ENCODE assay signal across 8 cellular contexts in genomic region chr3:53346922-53347260, GRCh38. TPM values are rescaled to one million over a fixed set of nuclear protein-coding genes. Genes with fewer than 3 reads are reported as not detected.
A peak's percentile ranks its signal among the peaks of the same experiment; 100 is the strongest.
DNase-seq lines count a peak whose midpoint lies in the region; TF ChIP-seq lines count a peak whose summit lies in the region.

No MANE protein-coding gene starts in this region.

- H3K36me3 Mint-ChIP-seq in activated CD4-positive, alpha-beta T cell treated with anti-CD3 and anti-CD28 coated beads, Interleukin-2, amount 10 ng/mL, durations not matched to agents 24 days and 14 days (ENCODE audit: low read depth) = peaks cover 23% of the 10 kb centered on the region
- H3K36me3 Mint-ChIP-seq in endothelial cell (ENCODE audit: low read depth, unreplicated experiment) = peaks cover 5% of the 10 kb centered on the region
- H3K36me3 Mint-ChIP-seq in osteocyte (ENCODE audit: unreplicated experiment) = peaks cover 19% of the 10 kb centered on the region

- intact Hi-C loops in activated CD4-positive, alpha-beta T cell treated with anti-CD3 and anti-CD28 coated beads, Interleukin-2, amount 10 ng/mL, durations not matched to agents 24 days and 14 days (cut with micrococcal nuclease) = loop anchor here (1.0 to 10.0 kb wide), 5 partner anchors 46 to 546 kb away; partner anchors contain the start of gene RFT1

- DNase-seq in activated CD4-positive, alpha-beta T cell treated with anti-CD3 and anti-CD28 coated beads, Interleukin-2, amount 10 ng/mL, durations not matched to agents 24 days and 14 days = no peak
- DNase-seq in activated CD4-positive, alpha-beta T cell treated with anti-CD3 and anti-CD28 coated beads, Interleukin-2, amount 50 U/mL, for 4 hours = no peak
- no peak for DNase-seq in endothelial cell (ENCODE audit: low spot score)
- DNase-seq in osteocyte (ENCODE audit: extremely low spot score, unreplicated experiment) = no peak
- no peak for DNase-seq in mesenteric fat pad (ENCODE audit: low spot score)
- no peak for DNase-seq in C1 segment of cervical spinal cord (lab: John Stamatoyannopoulos, UW)
- DNase-seq in NCI-H187 (lab: John Stamatoyannopoulos, UW) = no peak

- peak overlapping the region; percentile 95 for H3K9ac ChIP-seq in OCI-LY3 (ENCODE audit: low read length)

- H3K4me2 ChIP-seq in OCI-LY3 (ENCODE audit: low read length) = peak overlapping the region; percentile 92

- no peaks in the 10 kb centered on the region for H3K9me3 Mint-ChIP-seq in activated CD4-positive, alpha-beta T cell treated with anti-CD3 and anti-CD28 coated beads, Interleukin-2, amount 10 ng/mL, durations not matched to agents 24 days and 14 days
- H3K9me3 Mint-ChIP-seq in endothelial cell (ENCODE audit: unreplicated experiment) (no peaks in the 10 kb centered on the region), osteocyte (ENCODE audit: unreplicated experiment) (no peaks in the 10 kb centered on the region)

- peaks cover 21% of the 10 kb centered on the region for H3K4me1 Mint-ChIP-seq in activated CD4-positive, alpha-beta T cell treated with anti-CD3 and anti-CD28 coated beads, Interleukin-2, amount 10 ng/mL, durations not matched to agents 24 days and 14 days
- H3K4me1 Mint-ChIP-seq in endothelial cell (ENCODE audit: unreplicated experiment) = peaks cover 27% of the 10 kb centered on the region
- peaks cover 29% of the 10 kb centered on the region for H3K4me1 Mint-ChIP-seq in osteocyte (ENCODE audit: unreplicated experiment)

- peak overlapping the region; percentile 65; the same call in 1 of the 2 replicates for H2AFZ ChIP-seq in OCI-LY3 (ENCODE audit: low read depth, low read length)

- H3K79me2 ChIP-seq in OCI-LY3 (ENCODE audit: low read length) = peaks cover 51% of the 10 kb centered on the region

- no peaks in the 10 kb centered on the region for H3K9me3 ChIP-seq in OCI-LY3 (ENCODE audit: insufficient read depth, low read length)

- peaks cover 15% of the 10 kb centered on the region for H3K4me1 ChIP-seq in OCI-LY3 (ENCODE audit: low read length)

- peak overlapping the region; percentile 58 for H3K27ac ChIP-seq in OCI-LY3 (ENCODE audit: low read length)

- H3K27ac Mint-ChIP-seq in activated CD4-positive, alpha-beta T cell treated with anti-CD3 and anti-CD28 coated beads, Interleukin-2, amount 10 ng/mL, durations not matched to agents 24 days and 14 days = peak overlapping the region; percentile 100
- peak overlapping the region; percentile 98 for H3K27ac Mint-ChIP-seq in endothelial cell (ENCODE audit: unreplicated experiment)
- H3K27ac Mint-ChIP-seq in osteocyte (ENCODE audit: unreplicated experiment) = peak overlapping the region; percentile 100

- no peak for TF ChIP-seq CTCF in OCI-LY3 (IDR thresholded peaks at IDR 0.05; ENCODE audit: low read depth, low read length)
- TF ChIP-seq CTCF in endothelial cell (IDR thresholded peaks at IDR 0.05; ENCODE audit: unreplicated experiment) = no peak
- no peak for TF ChIP-seq CTCF in osteocyte (IDR thresholded peaks at IDR 0.05)

- peaks cover 17% of the 10 kb centered on the region for H3K36me3 ChIP-seq in OCI-LY3 (replicated peaks; ENCODE audit: low read depth, low read length)

- H4K20me1 ChIP-seq in OCI-LY3 (ENCODE audit: insufficient read depth, low read length) = 0 out of 2 replicates have a peak, but pooled peaks cover 5% of the 10 kb centered on the region

- H3K4me3 Mint-ChIP-seq in activated CD4-positive, alpha-beta T cell treated with anti-CD3 and anti-CD28 coated beads, Interleukin-2, amount 10 ng/mL, durations not matched to agents 24 days and 14 days = peak overlapping the region; percentile 96
- H3K4me3 Mint-ChIP-seq in endothelial cell (ENCODE audit: unreplicated experiment) (peak overlapping the region; percentile 99), osteocyte (ENCODE audit: unreplicated experiment) (peak overlapping the region; percentile 97)

- H3K4me3 ChIP-seq in OCI-LY3 (ENCODE audit: low read length) = peak overlapping the region; percentile 91

- no peaks in the 10 kb centered on the region for H3K27me3 Mint-ChIP-seq in activated CD4-positive, alpha-beta T cell treated with anti-CD3 and anti-CD28 coated beads, Interleukin-2, amount 10 ng/mL, durations not matched to agents 24 days and 14 days
- H3K27me3 Mint-ChIP-seq in endothelial cell (ENCODE audit: unreplicated experiment) (peaks cover 4% of the 10 kb centered on the region), osteocyte (ENCODE audit: unreplicated experiment) (no peaks in the 10 kb centered on the region)

- no peaks in the 10 kb centered on the region for H3K27me3 ChIP-seq in OCI-LY3 (ENCODE audit: low read depth, low read length)

RNA-seq across cellular contexts. Expression of gene DCP1A, which starts 0.5 kb away (rescaled TPM):
- total RNA-seq in activated CD4-positive, alpha-beta T cell treated with anti-CD3 and anti-CD28 coated beads, Interleukin-2, amount 10 ng/mL, durations not matched to agents 24 days and 14 days = 42.1 and 50.3 TPM in 2 replicates
- total RNA-seq in endothelial cell (ENCODE audit: unreplicated experiment) (33.8 TPM), osteocyte (20.8 and 24.2 TPM in 2 replicates), mesenteric fat pad (28.6 TPM)
